26 cellular contexts compared by ENCODE assay signal in the genomic region with DNA sequence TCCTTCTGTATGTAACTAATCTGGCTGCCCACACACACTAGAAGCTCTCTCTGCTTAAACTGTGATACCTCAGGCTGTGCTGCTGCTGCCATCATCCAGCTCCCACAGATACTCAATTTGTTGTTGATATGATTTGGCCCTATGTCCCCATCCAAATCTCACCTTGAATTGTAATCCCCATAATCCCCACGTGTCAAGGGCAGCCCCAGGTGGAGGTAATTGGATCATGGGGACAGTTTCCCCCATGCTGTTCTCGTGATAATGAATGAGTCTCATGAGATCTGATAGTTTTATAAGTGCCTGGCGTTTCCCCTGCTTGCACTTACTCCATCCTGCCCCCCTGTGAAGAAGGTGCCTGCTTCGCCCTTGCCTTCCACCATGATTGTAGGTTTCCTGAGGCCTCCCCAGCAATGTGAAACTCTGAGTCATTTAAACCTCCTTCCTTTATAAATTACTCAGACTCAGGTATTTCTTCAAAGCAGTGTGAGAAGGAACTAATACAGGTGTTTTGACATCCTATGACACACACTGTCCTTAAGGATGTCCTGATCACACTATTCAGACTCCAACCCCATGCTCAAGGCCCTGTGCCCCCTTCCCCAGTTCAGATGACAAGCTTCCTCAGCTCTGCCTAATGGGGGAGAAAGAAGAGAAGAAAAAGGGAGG. TPM values are rescaled to one million over a fixed set of nuclear protein-coding genes. Genes with fewer than 3 reads are reported as not detected.
"Had no signal": no experiment of that assay in that cellular context is flagged by ENCODE, and none has a peak within 500 bp of the region (broad histone marks: within the 10 kb centered on the region; RNA-seq: fewer than 3 reads in every experiment).

No MANE protein-coding gene starts in this region.

- H3K36me3 ChIP-seq: adrenal gland, Peyer's patch, SJCRH30 had no signal

- ATAC-seq: activated CD4-positive, CD25-positive, alpha-beta regulatory T cell treated with anti-CD3 and anti-CD28 coated beads, Interleukin-2, amount 50 U/mL, for 24 hours; activated CD8-positive, alpha-beta T cell treated with anti-CD3 and anti-CD28 coated beads for 36 hours had no signal

- H3K4me1 ChIP-seq: SJCRH30 had no signal

- H3K9me3 ChIP-seq: adrenal gland, Peyer's patch, SJCRH30, SK-N-SH had no signal

- H3K27ac ChIP-seq: adrenal gland, Peyer's patch, RWPE1, SJCRH30 had no signal

- DNase-seq: activated CD4-positive, alpha-beta T cell treated with anti-CD3 and anti-CD28 coated beads for 4 hours; activated CD8-positive, alpha-beta memory T cell treated with anti-CD3 and anti-CD28 coated beads, Interleukin-2, amount 50 U/mL, for 48 hours; activated CD8-positive, alpha-beta T cell treated with anti-CD3 and anti-CD28 coated beads for 36 hours; activated naive CD4-positive, alpha-beta T cell treated with anti-CD3 and anti-CD28 coated beads, Interleukin-2, amount 50 U/mL, for 16 hours; activated naive CD8-positive, alpha-beta T cell treated with anti-CD3 and anti-CD28 coated beads, Interleukin-2, amount 10 ng/mL, durations not matched to agents 7 days and 5 days; activated T-cell treated with anti-CD3 and anti-CD28 coated beads, Interleukin-2, amount 50 U/mL, for 1 hour; adrenal gland; anterior cingulate cortex; central memory CD4-positive, alpha-beta T cell; Kasumi-1; NCI-H146; NCI-H187 treated with DMSO at 0.1 percent for 48 hours; NCI-H2081 treated with DMSO at 0.1 percent for 48 hours; NCI-H2227 treated with DMSO at 0.1 percent for 48 hours; NCI-H446 treated with DMSO at 0.1 percent for 48 hours; NCI-H524 treated with DMSO at 0.1 percent for 48 hours; NCI-H774; NK-92 treated with Interleukin-12 subunit alpha and Interleukin-12 subunit beta, amount 100 ng/mL, for 24 hours; Peyer's patch; Right ventricle myocardium superior; SJCRH30; SK-N-SH; T-helper 1 cell had no signal

- H3K4me3 ChIP-seq: adrenal gland, Peyer's patch, SJCRH30 had no signal

RNA-seq across cellular contexts. Expression of a gene that starts 2.9 kb away (rescaled TPM):
- total RNA-seq: activated CD8-positive, alpha-beta T cell treated with anti-CD3 and anti-CD28 coated beads for 36 hours; activated naive CD8-positive, alpha-beta T cell treated with anti-CD3 and anti-CD28 coated beads, Interleukin-2, amount 10 ng/mL, durations not matched to agents 7 days and 5 days; adrenal gland; Right ventricle myocardium superior; SJCRH30; T-helper 2 cell treated with Interferon-gamma antibody and Interleukin-4, amounts not matched to agents 100 ng/mL and 5 ng/mL, for 36 hours had no signal
- polyA plus RNA-seq: adrenal gland, SK-N-SH had no signal
